ENCODE assay signal across 2 cellular contexts in genomic region chr10:113031147-113031546, GRCh38.
A peak's percentile ranks its signal among the peaks of the same experiment; 100 is the strongest.
TF ChIP-seq lines count a peak whose summit lies in the region.

No MANE protein-coding gene starts in this region.

TF ChIP-seq in liver, 16 proteins besides CTCF, POLR2A, EP300 and RAD21 (continued from another document):
- TF ChIP-seq, protein P1, sequence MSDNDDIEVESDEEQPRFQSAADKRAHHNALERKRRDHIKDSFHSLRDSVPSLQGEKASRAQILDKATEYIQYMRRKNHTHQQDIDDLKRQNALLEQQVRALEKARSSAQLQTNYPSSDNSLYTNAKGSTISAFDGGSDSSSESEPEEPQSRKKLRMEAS (IDR thresholded peaks at IDR 0.05) = peak; percentile 43
- TF ChIP-seq JUND (IDR thresholded peaks at IDR 0.05) = peak in 1 of 2 donors; percentile 39
- peak in 1 of 2 donors; percentile 62 for TF ChIP-seq RXRA (IDR thresholded peaks at IDR 0.05)
- TF ChIP-seq EGR1 (IDR thresholded peaks at IDR 0.05; ENCODE audit: low read depth in 2 of 2) = peak in 1 of 2 donors; percentile 43
- no peak for TF ChIP-seq TAF1 (conservative IDR thresholded peaks at IDR 0.05)
- TF ChIP-seq, protein P2, sequence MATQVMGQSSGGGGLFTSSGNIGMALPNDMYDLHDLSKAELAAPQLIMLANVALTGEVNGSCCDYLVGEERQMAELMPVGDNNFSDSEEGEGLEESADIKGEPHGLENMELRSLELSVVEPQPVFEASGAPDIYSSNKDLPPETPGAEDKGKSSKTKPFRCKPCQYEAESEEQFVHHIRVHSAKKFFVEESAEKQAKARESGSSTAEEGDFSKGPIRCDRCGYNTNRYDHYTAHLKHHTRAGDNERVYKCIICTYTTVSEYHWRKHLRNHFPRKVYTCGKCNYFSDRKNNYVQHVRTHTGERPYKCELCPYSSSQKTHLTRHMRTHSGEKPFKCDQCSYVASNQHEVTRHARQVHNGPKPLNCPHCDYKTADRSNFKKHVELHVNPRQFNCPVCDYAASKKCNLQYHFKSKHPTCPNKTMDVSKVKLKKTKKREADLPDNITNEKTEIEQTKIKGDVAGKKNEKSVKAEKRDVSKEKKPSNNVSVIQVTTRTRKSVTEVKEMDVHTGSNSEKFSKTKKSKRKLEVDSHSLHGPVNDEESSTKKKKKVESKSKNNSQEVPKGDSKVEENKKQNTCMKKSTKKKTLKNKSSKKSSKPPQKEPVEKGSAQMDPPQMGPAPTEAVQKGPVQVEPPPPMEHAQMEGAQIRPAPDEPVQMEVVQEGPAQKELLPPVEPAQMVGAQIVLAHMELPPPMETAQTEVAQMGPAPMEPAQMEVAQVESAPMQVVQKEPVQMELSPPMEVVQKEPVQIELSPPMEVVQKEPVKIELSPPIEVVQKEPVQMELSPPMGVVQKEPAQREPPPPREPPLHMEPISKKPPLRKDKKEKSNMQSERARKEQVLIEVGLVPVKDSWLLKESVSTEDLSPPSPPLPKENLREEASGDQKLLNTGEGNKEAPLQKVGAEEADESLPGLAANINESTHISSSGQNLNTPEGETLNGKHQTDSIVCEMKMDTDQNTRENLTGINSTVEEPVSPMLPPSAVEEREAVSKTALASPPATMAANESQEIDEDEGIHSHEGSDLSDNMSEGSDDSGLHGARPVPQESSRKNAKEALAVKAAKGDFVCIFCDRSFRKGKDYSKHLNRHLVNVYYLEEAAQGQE (IDR thresholded peaks at IDR 0.05) = no peak
- no peak for TF ChIP-seq HNF4G (IDR thresholded peaks at IDR 0.05)
- no peak for TF ChIP-seq ZBTB33 (IDR thresholded peaks at IDR 0.05)
- peak; percentile 34 for TF ChIP-seq SP1 (IDR thresholded peaks at IDR 0.05)

TF ChIP-seq in HepG2, 621 proteins besides CTCF, POLR2A, EP300 and RAD21 (continued from another document):
- TF ChIP-seq, protein P3, sequence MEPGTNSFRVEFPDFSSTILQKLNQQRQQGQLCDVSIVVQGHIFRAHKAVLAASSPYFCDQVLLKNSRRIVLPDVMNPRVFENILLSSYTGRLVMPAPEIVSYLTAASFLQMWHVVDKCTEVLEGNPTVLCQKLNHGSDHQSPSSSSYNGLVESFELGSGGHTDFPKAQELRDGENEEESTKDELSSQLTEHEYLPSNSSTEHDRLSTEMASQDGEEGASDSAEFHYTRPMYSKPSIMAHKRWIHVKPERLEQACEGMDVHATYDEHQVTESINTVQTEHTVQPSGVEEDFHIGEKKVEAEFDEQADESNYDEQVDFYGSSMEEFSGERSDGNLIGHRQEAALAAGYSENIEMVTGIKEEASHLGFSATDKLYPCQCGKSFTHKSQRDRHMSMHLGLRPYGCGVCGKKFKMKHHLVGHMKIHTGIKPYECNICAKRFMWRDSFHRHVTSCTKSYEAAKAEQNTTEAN (CRISPR knock-in tag; conservative IDR thresholded peaks at IDR 0.05) = no peak
- TF ChIP-seq SIX4 (CRISPR knock-in tag; IDR thresholded peaks at IDR 0.05) (no peak), WIZ (CRISPR knock-in tag; IDR thresholded peaks at IDR 0.05) (no peak), SIN3B (IDR thresholded peaks at IDR 0.05; ENCODE audit: low read length) (no peak), ATM (IDR thresholded peaks at IDR 0.05; ENCODE audit: borderline replicate concordance) (no peak)
